19 cellular contexts compared by ENCODE assay signal in the genomic region with DNA sequence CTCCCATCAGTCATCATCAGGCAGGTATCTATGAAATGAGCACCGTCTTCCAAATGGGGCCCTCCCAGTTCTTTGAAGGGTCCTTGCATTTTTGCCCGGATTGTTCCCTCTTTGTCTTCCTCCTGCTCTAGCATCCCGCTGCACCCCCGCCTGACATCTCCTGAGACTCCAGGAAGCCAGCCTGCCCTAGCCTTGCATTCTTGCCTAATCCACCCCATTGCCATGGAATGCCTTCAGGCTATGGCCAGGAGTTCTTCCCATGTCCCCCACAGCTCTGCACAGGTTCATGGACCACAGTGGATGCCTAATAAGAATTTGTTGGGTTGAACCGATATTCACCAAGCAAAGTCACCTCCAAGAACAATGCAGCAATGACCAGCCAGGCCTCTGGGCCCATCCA.
DNase-seq lines count a peak whose midpoint lies in the region; ATAC-seq and TF ChIP-seq lines count a peak whose summit lies in the region.
"Had no signal": no experiment of that assay in that cellular context is flagged by ENCODE, and none has a peak within 500 bp of the region (broad histone marks: within the 10 kb centered on the region; RNA-seq: fewer than 3 reads in every experiment).

No MANE protein-coding gene starts in this region.

- H3K36me3 ChIP-seq in heart right ventricle, result peaks cover 0 to 51% (median 0%) of the 10 kb centered on the region in 9 donors
- peaks cover 41% of the 10 kb centered on the region for H3K36me3 ChIP-seq in NT2/D1 (ENCODE audit: insufficient read depth, insufficient read length, low read length)

- DNase-seq in heart right ventricle (no peak), left cardiac atrium (no peak), NT2/D1 (ENCODE audit: low read depth, low spot score) (peak; percentile 71), iPS-NIHi11 (ENCODE audit: low spot score) (peak; percentile 56), HEK293T (ENCODE audit: extremely low spot score) (no peak)
- DNase-seq: activated B cell treated with CpG ODN at 0.5 μM for 24 hours; activated CD4-positive, alpha-beta memory T cell treated with anti-CD3 and anti-CD28 coated beads, Interleukin-2, amount 10 ng/mL, durations not matched to agents 7 days and 5 days; activated naive CD4-positive, alpha-beta T cell; aorta; effector CD8-positive, alpha-beta T cell; NCI-H1436; NCI-H748 treated with DMSO at 0.1 percent for 48 hours; posterior cingulate gyrus; SIG-M5; stimulated activated CD4-positive, alpha-beta T cell treated with anti-CD3 and anti-CD28 coated beads, Interleukin-4, amount 100 ng/mL, for 1 hour had no signal

- POLR2A ChIA-PET in HEK293T (lab: Yijun Ruan, JAX), result no interaction called here

- H3K4me1 ChIP-seq in heart right ventricle, result peaks cover 46 to 100% (median 97%) of the 10 kb centered on the region in 9 donors
- H3K4me1 ChIP-seq in NT2/D1 (ENCODE audit: insufficient read depth, insufficient read length), result peaks cover 44% of the 10 kb centered on the region

- H3K27ac ChIP-seq in heart right ventricle, result peak overlapping the region in 8 of 10 donors; percentile 59 to 97 (median 82)

- no peak overlapping the region for H3K9ac ChIP-seq in NT2/D1 (ENCODE audit: insufficient read length, low read depth)

- H3K4me3 ChIP-seq in heart right ventricle (no peak overlapping the region), NT2/D1 (ENCODE audit: insufficient read length, low read depth) (no peak overlapping the region)
- H3K4me3 ChIP-seq: skin epidermis had no signal

- TF ChIP-seq CTCF in heart right ventricle (IDR thresholded peaks at IDR 0.05), result no peak

- ATAC-seq in heart right ventricle (no peak), left cardiac atrium (no peak), HG02973 (IDR thresholded peaks at IDR 0.05; ENCODE audit: unreplicated experiment) (no peak), HG02885 (IDR thresholded peaks at IDR 0.05; ENCODE audit: poor library complexity, unreplicated experiment) (no peak), GM21360 (IDR thresholded peaks at IDR 0.05; ENCODE audit: unreplicated experiment) (no peak)

- CTCF ChIA-PET in HEK293T (lab: Yijun Ruan, JAX), result interaction anchor here (0.6 kb wide), 1 partner anchor 38 kb away, joined by 4 read pairs; no protein-coding TSS in a partner anchor

- no peaks in the 10 kb centered on the region for H3K27me3 ChIP-seq in heart right ventricle
- no peaks in the 10 kb centered on the region for H3K27me3 ChIP-seq in NT2/D1 (ENCODE audit: insufficient read depth, insufficient read length)

- H3K9me3 ChIP-seq in heart right ventricle, result no peaks in the 10 kb centered on the region
- no peaks in the 10 kb centered on the region for H3K9me3 ChIP-seq in NT2/D1 (ENCODE audit: insufficient read depth, low read length)

- 84 to 86% methylated on average over 5 of the region's 5 CpGs for WGBS in heart right ventricle, 2 donors

- intact Hi-C loops in heart right ventricle (cut with DNase I), result loop anchor here in 2 of 10 donors (2.0 to 10.0 kb wide), 2 partner anchors 18 to 56 kb away; no protein-coding TSS in a partner anchor
- intact Hi-C loops in left cardiac atrium (cut with DNase I), result no loop called here

TF ChIP-seq in HEK293T, 16 proteins besides CTCF, POLR2A, EP300 and RAD21:
- no peak for TF ChIP-seq FOXM1 (IDR thresholded peaks at IDR 0.05; ENCODE audit: borderline replicate concordance)
- no peak for TF ChIP-seq SP1 (IDR thresholded peaks at IDR 0.05)
- no peak for TF ChIP-seq TARDBP (IDR thresholded peaks at IDR 0.05)
- no peak for TF ChIP-seq NFRKB (IDR thresholded peaks at IDR 0.05)
- TF ChIP-seq FOXA1 (IDR thresholded peaks at IDR 0.05), result no peak
- no peak for TF ChIP-seq ZNF384 (IDR thresholded peaks at IDR 0.05)
- no peak for TF ChIP-seq ARNT (IDR thresholded peaks at IDR 0.05)
- no peak for TF ChIP-seq BHLHE40 (IDR thresholded peaks at IDR 0.05; ENCODE audit: borderline replicate concordance)
- TF ChIP-seq HDGF (IDR thresholded peaks at IDR 0.05; ENCODE audit: borderline replicate concordance), result no peak
- TF ChIP-seq LEF1 (IDR thresholded peaks at IDR 0.05; ENCODE audit: borderline replicate concordance), result no peak
- no peak for TF ChIP-seq FOXK2 (IDR thresholded peaks at IDR 0.05)
- TF ChIP-seq, protein P1, sequence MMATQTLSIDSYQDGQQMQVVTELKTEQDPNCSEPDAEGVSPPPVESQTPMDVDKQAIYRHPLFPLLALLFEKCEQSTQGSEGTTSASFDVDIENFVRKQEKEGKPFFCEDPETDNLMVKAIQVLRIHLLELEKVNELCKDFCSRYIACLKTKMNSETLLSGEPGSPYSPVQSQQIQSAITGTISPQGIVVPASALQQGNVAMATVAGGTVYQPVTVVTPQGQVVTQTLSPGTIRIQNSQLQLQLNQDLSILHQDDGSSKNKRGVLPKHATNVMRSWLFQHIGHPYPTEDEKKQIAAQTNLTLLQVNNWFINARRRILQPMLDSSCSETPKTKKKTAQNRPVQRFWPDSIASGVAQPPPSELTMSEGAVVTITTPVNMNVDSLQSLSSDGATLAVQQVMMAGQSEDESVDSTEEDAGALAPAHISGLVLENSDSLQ (IDR thresholded peaks at IDR 0.05), result no peak

Comparison
In these comparisons a context has a peak if more than half of its experiments do, and no peak if none do; other contexts are left out.
1. DNase-seq: peak in NT2/D1 (single experiment) and iPS-NIHi11 (single experiment); none in heart right ventricle (0 of 2), left cardiac atrium (single experiment) and HEK293T (single experiment).